Comparison of ENCODE assay signal across 12 cellular contexts in the genomic region with DNA sequence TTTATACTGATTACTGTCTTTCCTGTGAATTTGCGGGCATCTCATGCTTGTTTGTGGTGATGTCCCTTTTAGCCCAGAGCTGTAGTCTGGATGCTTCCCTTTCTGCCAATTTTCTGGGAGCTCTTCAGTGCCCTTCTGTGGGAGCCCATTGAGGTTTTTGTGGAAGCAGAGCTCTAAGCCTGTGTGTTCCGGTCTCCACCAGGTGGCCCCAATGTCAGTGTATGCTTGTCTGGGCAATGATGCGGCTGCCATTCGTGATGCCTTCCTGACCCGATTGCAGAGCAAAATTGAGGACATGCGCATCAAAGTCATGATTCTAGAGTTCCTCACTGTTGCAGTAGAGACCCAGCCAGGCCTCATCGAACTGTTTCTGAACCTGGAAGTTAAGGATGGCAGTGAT. TPM values are rescaled to one million over a fixed set of nuclear protein-coding genes. Genes with fewer than 3 reads are reported as not detected.
DNase-seq lines count a peak whose midpoint lies in the region; ATAC-seq, FAIRE-seq and TF ChIP-seq lines count a peak whose summit lies in the region.
"Had no signal": no experiment of that assay in that cellular context is flagged by ENCODE, and none has a peak within 500 bp of the region (broad histone marks: within the 10 kb centered on the region; RNA-seq: fewer than 3 reads in every experiment).

No MANE protein-coding gene starts in this region.

- no peaks in the 10 kb centered on the region for H3K79me2 ChIP-seq in HepG2 (ENCODE audit: insufficient read depth, low read length)

- no peak overlapping the region for H3K9ac ChIP-seq in HepG2 (ENCODE audit: insufficient read depth, low read depth, low read length)

- no peaks in the 10 kb centered on the region for H3K27me3 ChIP-seq in HepG2 (ENCODE audit: control insufficient read depth in 1 of 2, insufficient read depth in 2 of 2, low read length in 2 of 2)
- H3K27me3 ChIP-seq: upper lobe of left lung had no signal

- H3K36me3 ChIP-seq in HepG2 (replicated peaks in 1 of 2; ENCODE audit: control insufficient read depth in 1 of 2, insufficient read depth in 2 of 2, low read length in 2 of 2): peaks cover 33 to 73% of the 10 kb centered on the region in 2 experiments

- CTCF ChIA-PET in HepG2 (lab: Yijun Ruan, JAX; ENCODE audit: low intra/inter-chr PET ratio, low total read pairs): no interaction called here

- POLR2A ChIA-PET in HepG2 (lab: Yijun Ruan, JAX): no interaction called here

- no peak for DNase-seq in AG09319 (ENCODE audit: extremely low read depth, low read depth)
- DNase-seq in cardiac fibroblast (ENCODE audit: low read depth in 2 of 2): peak in 1 of 2 donors; percentile 20
- DNase-seq in HepG2 (ENCODE audit: low spot score): no peak
- DNase-seq in NCI-H526 (lab: John Stamatoyannopoulos, UW): no peak
- no peak for DNase-seq in glomerular visceral epithelial cell (ENCODE audit: extremely low spot score)
- DNase-seq: immature natural killer cell; NCI-H2081; stimulated activated CD4-positive, alpha-beta T cell treated with anti-CD3 and anti-CD28 coated beads, Interleukin-12 subunit alpha, Interleukin-12 subunit beta, amount 100 ng/mL, for 4 hours; upper lobe of left lung had no signal

- H3K27ac ChIP-seq in HepG2 (ENCODE audit: extremely low read length, insufficient read depth, low read length): no peak overlapping the region

- TF ChIP-seq CTCF in AG09319 (IDR thresholded peaks at IDR 0.05; ENCODE audit: low read depth, low read length) (peak; percentile 18), LNCAP (IDR thresholded peaks at IDR 0.05) (peak; percentile 29; the same call in 1 of the 2 replicates), cardiac fibroblast (IDR thresholded peaks at IDR 0.05; ENCODE audit: low read depth, low read length) (peak; percentile 31), HepG2 (CRISPR knock-in tag; IDR thresholded peaks at IDR 0.05) (peak; percentile 34; the same call in 1 of the 2 replicates)

- H3K4me1 ChIP-seq in HepG2 (ENCODE audit: insufficient read depth, low read length): no peaks in the 10 kb centered on the region
- H3K4me1 ChIP-seq: upper lobe of left lung had no signal

- no peak for TF ChIP-seq EP300 in HepG2 (IDR thresholded peaks at IDR 0.05; ENCODE audit: low read depth in 2 of 2, low read length in 2 of 2)
- TF ChIP-seq EP300 in HepG2 (CRISPR knock-in tag; IDR thresholded peaks at IDR 0.05; ENCODE audit: borderline replicate concordance): no peak

- H2AFZ ChIP-seq in HepG2 (ENCODE audit: low read length): no peak overlapping the region

- intact Hi-C loops in HepG2 (cut with micrococcal nuclease; ENCODE audit: unreplicated experiment): no loop called here

- TF ChIP-seq POLR2A in HepG2 (IDR thresholded peaks at IDR 0.05; ENCODE audit: insufficient read depth in 1 of 2, low read depth in 2 of 2, low read length in 2 of 2): no peak

- in situ Hi-C loops in HepG2 (cut with HindIII; ENCODE audit: extremely low pct_ligation_motif_present, low pct_unique_long_range_greater_than_20kb): no loop called here

- no peaks in the 10 kb centered on the region for H3K9me3 ChIP-seq in HepG2 (ENCODE audit: low read length)
- H3K9me3 ChIP-seq: upper lobe of left lung had no signal

- FAIRE-seq in HepG2 (lab: Jason Lieb, UNC): no peak

- no peaks in the 10 kb centered on the region for H4K20me1 ChIP-seq in HepG2 (ENCODE audit: insufficient read depth, low read length)

- WGBS in HepG2 (ENCODE audit: low lambda C conversion rate): 97% methylated on average over 7 of the region's 7 CpGs

- TF ChIP-seq RAD21 in HepG2 (CRISPR knock-in tag; IDR thresholded peaks at IDR 0.05): no peak

- ATAC-seq in HepG2 (peak; percentile 76), HG02642 (IDR thresholded peaks at IDR 0.05; ENCODE audit: poor library complexity, unreplicated experiment) (no peak), GM19351 (IDR thresholded peaks at IDR 0.05; ENCODE audit: unreplicated experiment) (no peak)

- H3K4me3 ChIP-seq in cardiac fibroblast (replicated peaks in 1 of 2; ENCODE audit: low read depth in 2 of 2, low read length in 2 of 2): no peak overlapping the region
- no peak overlapping the region for H3K4me3 ChIP-seq in HepG2 (replicated peaks in 1 of 3; ENCODE audit: insufficient read depth in 1 of 3, low read depth in 2 of 3, low read length in 3 of 3)
- H3K4me3 ChIP-seq: upper lobe of left lung had no signal

- no peak overlapping the region for H3K4me2 ChIP-seq in HepG2 (ENCODE audit: low read depth, low read length)

- BruUV-seq in HepG2 (replicated peaks; lab: Mats Ljungman, UMichigan): no TSS peak

RNA-seq across cellular contexts. Expression of a gene that starts 35.1 kb away (rescaled TPM):
- 10.5 and 24.0 TPM in 2 replicates for total RNA-seq in HepG2 (2016; rRNA removed; fragmentation: Illumina TruSeq; extraction: Trizol)
- 5.7 and 6.3 TPM in 2 replicates for total RNA-seq in HepG2 (2016; cell fraction: cytosol; rRNA removed; fragmentation: Illumina TruSeq; extraction: Trizol; ENCODE audit: low read depth)
- 10.1 and 22.9 TPM in 2 replicates for total RNA-seq in HepG2 (2016; cell fraction: insoluble cytoplasmic fraction; rRNA removed; fragmentation: Illumina TruSeq; extraction: Trizol)
- total RNA-seq in HepG2 (2016; cell fraction: membrane; rRNA removed; fragmentation: Illumina TruSeq; extraction: Trizol): 9.8 and 12.3 TPM in 2 replicates
- 28.6 and 31.6 TPM in 2 replicates for total RNA-seq in HepG2 (2016; cell fraction: nucleus; rRNA removed; fragmentation: Illumina TruSeq; extraction: Trizol)
- 40.6 and 68.0 TPM in 2 replicates for polyA plus RNA-seq in HepG2 (2011; rRNA removed)
- 23.7 and 25.8 TPM in 2 replicates for polyA plus RNA-seq in HepG2 (2011; cell fraction: cytosol; rRNA removed)
- polyA plus RNA-seq in HepG2 (2011; cell fraction: nucleus; rRNA removed): 356 and 393 TPM in 2 replicates
- polyA plus RNA-seq in HepG2 (2012): 17.4 and 18.7 TPM in 2 replicates
- polyA plus RNA-seq in HepG2 (2016; cell fraction: cytosol; fragmentation: Illumina TruSeq; extraction: Trizol; ENCODE audit: low read depth): 7.5 and 8.5 TPM in 2 replicates
- polyA plus RNA-seq in HepG2 (2016; cell fraction: insoluble cytoplasmic fraction; fragmentation: Illumina TruSeq; extraction: Trizol; ENCODE audit: low read depth): 13.7 and 15.9 TPM in 2 replicates
- polyA plus RNA-seq in HepG2 (2016; cell fraction: membrane; fragmentation: Illumina TruSeq; extraction: Trizol; ENCODE audit: low read depth): 11.0 and 13.2 TPM in 2 replicates
- 80.7 and 100 TPM in 2 replicates for polyA plus RNA-seq in HepG2 (2016; cell fraction: nucleus; fragmentation: Illumina TruSeq; extraction: Trizol; ENCODE audit: insufficient read depth, low read depth)
- 29.6 and 163 TPM in 2 replicates for polyA minus RNA-seq in HepG2 (2011; rRNA and poly(A)+ RNA removed; ENCODE audit: low replicate concordance)
- polyA minus RNA-seq in HepG2 (2011; cell fraction: cytosol; rRNA and poly(A)+ RNA removed): 10.4 and 14.1 TPM in 2 replicates
- 20.3 and 22.6 TPM in 2 replicates for polyA minus RNA-seq in HepG2 (2011; cell fraction: nucleus; rRNA and poly(A)+ RNA removed)

RNA-seq across cellular contexts. Expression of a gene that starts 43.4 kb away (rescaled TPM):
- total RNA-seq in HepG2 (2016; rRNA removed; fragmentation: Illumina TruSeq; extraction: Trizol): 8.9 and 17.1 TPM in 2 replicates
- 5.8 TPM in 2 replicates for total RNA-seq in HepG2 (2016; cell fraction: cytosol; rRNA removed; fragmentation: Illumina TruSeq; extraction: Trizol; ENCODE audit: low read depth)
- total RNA-seq in HepG2 (2016; cell fraction: insoluble cytoplasmic fraction; rRNA removed; fragmentation: Illumina TruSeq; extraction: Trizol): 8.3 and 17.7 TPM in 2 replicates
- total RNA-seq in HepG2 (2016; cell fraction: membrane; rRNA removed; fragmentation: Illumina TruSeq; extraction: Trizol): 6.6 and 6.9 TPM in 2 replicates
- total RNA-seq in HepG2 (2016; cell fraction: nucleus; rRNA removed; fragmentation: Illumina TruSeq; extraction: Trizol): 22.2 and 26.2 TPM in 2 replicates
- polyA plus RNA-seq in HepG2 (2011; rRNA removed): 10.8 and 12.2 TPM in 2 replicates
- polyA plus RNA-seq in HepG2 (2011; cell fraction: cytosol; rRNA removed): 4.8 and 7.2 TPM in 2 replicates
- 118 and 145 TPM in 2 replicates for polyA plus RNA-seq in HepG2 (2011; cell fraction: nucleus; rRNA removed)
- polyA plus RNA-seq in HepG2 (2012): 3.9 and 9.8 TPM in 2 replicates
- 1.3 and 1.6 TPM in 2 replicates for polyA plus RNA-seq in HepG2 (2016; cell fraction: cytosol; fragmentation: Illumina TruSeq; extraction: Trizol; ENCODE audit: low read depth)
- polyA plus RNA-seq in HepG2 (2016; cell fraction: insoluble cytoplasmic fraction; fragmentation: Illumina TruSeq; extraction: Trizol; ENCODE audit: low read depth): 5.8 and 6.3 TPM in 2 replicates
- polyA plus RNA-seq in HepG2 (2016; cell fraction: membrane; fragmentation: Illumina TruSeq; extraction: Trizol; ENCODE audit: low read depth): 3.4 and 4.3 TPM in 2 replicates
- polyA plus RNA-seq in HepG2 (2016; cell fraction: nucleus; fragmentation: Illumina TruSeq; extraction: Trizol; ENCODE audit: insufficient read depth, low read depth): 44.0 and 50.8 TPM in 2 replicates
- 17.4 and 26.1 TPM in 2 replicates for polyA minus RNA-seq in HepG2 (2011; rRNA and poly(A)+ RNA removed; ENCODE audit: low replicate concordance)
- 4.4 and 5.0 TPM in 2 replicates for polyA minus RNA-seq in HepG2 (2011; cell fraction: cytosol; rRNA and poly(A)+ RNA removed)
- polyA minus RNA-seq in HepG2 (2011; cell fraction: nucleus; rRNA and poly(A)+ RNA removed): 18.5 and 19.6 TPM in 2 replicates

RNA-seq across cellular contexts. Expression of a gene that starts 45.5 kb away (rescaled TPM):
- total RNA-seq in HepG2 (2016; rRNA removed; fragmentation: Illumina TruSeq; extraction: Trizol): 38.5 and 54.1 TPM in 2 replicates
- total RNA-seq in HepG2 (2016; cell fraction: cytosol; rRNA removed; fragmentation: Illumina TruSeq; extraction: Trizol; ENCODE audit: low read depth): 8.2 and 12.6 TPM in 2 replicates
- 35.5 and 47.1 TPM in 2 replicates for total RNA-seq in HepG2 (2016; cell fraction: insoluble cytoplasmic fraction; rRNA removed; fragmentation: Illumina TruSeq; extraction: Trizol)
- total RNA-seq in HepG2 (2016; cell fraction: membrane; rRNA removed; fragmentation: Illumina TruSeq; extraction: Trizol): 10.3 and 12.4 TPM in 2 replicates
- 52.4 and 56.0 TPM in 2 replicates for total RNA-seq in HepG2 (2016; cell fraction: nucleus; rRNA removed; fragmentation: Illumina TruSeq; extraction: Trizol)
- polyA plus RNA-seq in HepG2 (2011; rRNA removed): 28.0 and 31.5 TPM in 2 replicates
- polyA plus RNA-seq in HepG2 (2011; cell fraction: cytosol; rRNA removed): 30.7 and 31.2 TPM in 2 replicates
- 80.5 and 92.3 TPM in 2 replicates for polyA plus RNA-seq in HepG2 (2011; cell fraction: nucleus; rRNA removed)
- polyA plus RNA-seq in HepG2 (2012): 31.1 and 32.6 TPM in 2 replicates
- 1.6 and 2.1 TPM in 2 replicates for polyA plus RNA-seq in HepG2 (2016; cell fraction: cytosol; fragmentation: Illumina TruSeq; extraction: Trizol; ENCODE audit: low read depth)
- polyA plus RNA-seq in HepG2 (2016; cell fraction: insoluble cytoplasmic fraction; fragmentation: Illumina TruSeq; extraction: Trizol; ENCODE audit: low read depth): 27.2 and 38.0 TPM in 2 replicates
- 3.8 and 4.7 TPM in 2 replicates for polyA plus RNA-seq in HepG2 (2016; cell fraction: membrane; fragmentation: Illumina TruSeq; extraction: Trizol; ENCODE audit: low read depth)
- 55.8 and 60.8 TPM in 2 replicates for polyA plus RNA-seq in HepG2 (2016; cell fraction: nucleus; fragmentation: Illumina TruSeq; extraction: Trizol; ENCODE audit: insufficient read depth, low read depth)
- 177 and 560 TPM in 2 replicates for polyA minus RNA-seq in HepG2 (2011; rRNA and poly(A)+ RNA removed; ENCODE audit: low replicate concordance)
- polyA minus RNA-seq in HepG2 (2011; cell fraction: cytosol; rRNA and poly(A)+ RNA removed): 51.6 and 71.1 TPM in 2 replicates
- polyA minus RNA-seq in HepG2 (2011; cell fraction: nucleus; rRNA and poly(A)+ RNA removed): 71.8 and 93.1 TPM in 2 replicates

RNA-seq across cellular contexts. Expression of a gene that starts 45.6 kb away (rescaled TPM):
- total RNA-seq in HepG2 (2016; rRNA removed; fragmentation: Illumina TruSeq; extraction: Trizol): 10.3 and 18.7 TPM in 2 replicates
- 3.1 and 3.7 TPM in 2 replicates for total RNA-seq in HepG2 (2016; cell fraction: cytosol; rRNA removed; fragmentation: Illumina TruSeq; extraction: Trizol; ENCODE audit: low read depth)
- total RNA-seq in HepG2 (2016; cell fraction: insoluble cytoplasmic fraction; rRNA removed; fragmentation: Illumina TruSeq; extraction: Trizol): 11.0 and 19.4 TPM in 2 replicates
- total RNA-seq in HepG2 (2016; cell fraction: membrane; rRNA removed; fragmentation: Illumina TruSeq; extraction: Trizol): 7.5 and 9.2 TPM in 2 replicates
- total RNA-seq in HepG2 (2016; cell fraction: nucleus; rRNA removed; fragmentation: Illumina TruSeq; extraction: Trizol): 18.0 and 18.2 TPM in 2 replicates
- 15.4 and 19.2 TPM in 2 replicates for polyA plus RNA-seq in HepG2 (2011; rRNA removed)
- polyA plus RNA-seq in HepG2 (2011; cell fraction: cytosol; rRNA removed): 20.0 and 23.0 TPM in 2 replicates
- polyA plus RNA-seq in HepG2 (2011; cell fraction: nucleus; rRNA removed): 7.1 TPM in 2 replicates
- polyA plus RNA-seq in HepG2 (2012): 10.1 and 10.3 TPM in 2 replicates
- 2.6 and 4.0 TPM in 2 replicates for polyA plus RNA-seq in HepG2 (2016; cell fraction: cytosol; fragmentation: Illumina TruSeq; extraction: Trizol; ENCODE audit: low read depth)
- 10.6 and 11.1 TPM in 2 replicates for polyA plus RNA-seq in HepG2 (2016; cell fraction: insoluble cytoplasmic fraction; fragmentation: Illumina TruSeq; extraction: Trizol; ENCODE audit: low read depth)
- 5.2 and 6.9 TPM in 2 replicates for polyA plus RNA-seq in HepG2 (2016; cell fraction: membrane; fragmentation: Illumina TruSeq; extraction: Trizol; ENCODE audit: low read depth)
- 23.1 and 24.2 TPM in 2 replicates for polyA plus RNA-seq in HepG2 (2016; cell fraction: nucleus; fragmentation: Illumina TruSeq; extraction: Trizol; ENCODE audit: insufficient read depth, low read depth)
- polyA minus RNA-seq in HepG2 (2011; rRNA and poly(A)+ RNA removed; ENCODE audit: low replicate concordance): 61.1 and 98.9 TPM in 2 replicates
- polyA minus RNA-seq in HepG2 (2011; cell fraction: cytosol; rRNA and poly(A)+ RNA removed): 10.9 and 12.8 TPM in 2 replicates
- 16.7 and 17.8 TPM in 2 replicates for polyA minus RNA-seq in HepG2 (2011; cell fraction: nucleus; rRNA and poly(A)+ RNA removed)
